In the genomic region with DNA sequence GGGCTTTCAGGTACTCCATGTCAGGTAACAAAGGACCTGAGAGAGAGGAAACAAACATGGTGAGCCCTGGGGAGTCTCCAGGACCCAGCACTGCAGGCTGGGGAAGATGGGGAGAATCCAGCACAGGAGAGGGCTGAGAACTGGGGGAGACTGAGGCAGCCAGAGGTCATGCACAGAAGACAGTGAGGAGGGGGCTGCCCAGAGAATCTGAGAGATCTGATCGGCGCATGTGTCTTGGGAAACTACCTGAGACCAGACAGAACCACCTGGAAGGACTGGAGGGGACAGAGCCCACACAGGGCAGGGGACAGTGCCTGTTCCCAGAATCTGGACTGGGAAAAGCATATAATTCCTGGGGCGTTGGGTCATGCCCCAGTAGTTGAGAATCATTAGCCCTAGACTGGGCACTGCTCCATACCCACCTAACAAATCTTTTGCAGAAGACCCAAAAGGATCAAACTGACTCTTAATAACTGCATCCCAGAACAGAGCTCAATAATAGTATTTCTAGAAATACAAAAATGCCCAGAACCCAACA, we compare ENCODE assay signal across 36 cellular contexts.
"Had no signal": no experiment of that assay in that cellular context is flagged by ENCODE, and none has a peak within 500 bp of the region (broad histone marks: within the 10 kb centered on the region; RNA-seq: fewer than 3 reads in every experiment).

No MANE protein-coding gene starts in this region.

- H3K36me3 Mint-ChIP-seq: activated CD8-positive, alpha-beta memory T cell treated with anti-CD3 and anti-CD28 coated beads, Interleukin-2, amount 10 ng/mL, durations not matched to agents 7 days and 5 days; WTC11 had no signal

- H3K36me3 ChIP-seq: MG63, SJCRH30 had no signal

- H3K27ac Mint-ChIP-seq: activated CD4-positive, alpha-beta memory T cell treated with anti-CD3 and anti-CD28 coated beads, Interleukin-2, amount 10 ng/mL, durations not matched to agents 7 days and 5 days; activated CD4-positive, alpha-beta T cell treated with anti-CD3 and anti-CD28 coated beads for 36 hours; activated CD8-positive, alpha-beta memory T cell treated with anti-CD3 and anti-CD28 coated beads, Interleukin-2, amount 10 ng/mL, durations not matched to agents 7 days and 5 days; activated naive CD4-positive, alpha-beta T cell treated with anti-CD3 and anti-CD28 coated beads, Interleukin-2, amount 10 ng/mL, durations not matched to agents 7 days and 5 days; activated naive CD8-positive, alpha-beta T cell; activated naive CD8-positive, alpha-beta T cell treated with anti-CD3 and anti-CD28 coated beads, Interleukin-2, amount 50 U/mL, for 24 hours; T-helper 2 cell treated with Interferon-gamma antibody and Interleukin-4, amounts not matched to agents 5 μg/mL and 100 μg/mL, for 36 hours; WTC11 had no signal

- H3K27me3 ChIP-seq: brain microvascular endothelial cell, MG63, Peyer's patch, SJCRH30 had no signal

- ATAC-seq: activated CD4-positive, alpha-beta T cell treated with anti-CD3 and anti-CD28 coated beads for 36 hours; activated CD4-positive, CD25-positive, alpha-beta regulatory T cell treated with anti-CD3 and anti-CD28 coated beads, Interleukin-2, amount 50 U/mL, for 24 hours; activated CD8-positive, alpha-beta memory T cell treated with anti-CD3 and anti-CD28 coated beads, Interleukin-2, amount 10 ng/mL, durations not matched to agents 7 days and 5 days; activated naive CD8-positive, alpha-beta T cell treated with anti-CD3 and anti-CD28 coated beads, Interleukin-2, amount 50 U/mL, for 24 hours; PC-3; WTC11 had no signal

- H3K4me3 Mint-ChIP-seq: activated CD4-positive, alpha-beta memory T cell treated with anti-CD3 and anti-CD28 coated beads, Interleukin-2, amount 10 ng/mL, durations not matched to agents 7 days and 5 days; activated CD4-positive, alpha-beta T cell treated with anti-CD3 and anti-CD28 coated beads for 36 hours; activated CD8-positive, alpha-beta memory T cell treated with anti-CD3 and anti-CD28 coated beads, Interleukin-2, amount 10 ng/mL, durations not matched to agents 7 days and 5 days; activated naive CD4-positive, alpha-beta T cell treated with anti-CD3 and anti-CD28 coated beads, Interleukin-2, amount 10 ng/mL, durations not matched to agents 7 days and 5 days; activated naive CD8-positive, alpha-beta T cell; activated naive CD8-positive, alpha-beta T cell treated with anti-CD3 and anti-CD28 coated beads, Interleukin-2, amount 50 U/mL, for 24 hours; T-helper 2 cell treated with Interferon-gamma antibody and Interleukin-4, amounts not matched to agents 5 μg/mL and 100 μg/mL, for 36 hours; WTC11 had no signal

- DNase-seq: activated CD4-positive, alpha-beta memory T cell treated with anti-CD3 and anti-CD28 coated beads, Interleukin-2, amount 10 ng/mL, durations not matched to agents 7 days and 5 days; activated CD4-positive, alpha-beta T cell treated with anti-CD3 and anti-CD28 coated beads for 36 hours; activated CD4-positive, alpha-beta T cell treated with anti-CD3 and anti-CD28 coated beads, Interleukin-2, amount 50 U/mL, for 1 hour; activated CD8-positive, alpha-beta memory T cell treated with anti-CD3 and anti-CD28 coated beads for 24 hours; activated CD8-positive, alpha-beta memory T cell treated with anti-CD3 and anti-CD28 coated beads, Interleukin-2, amount 10 ng/mL, durations not matched to agents 7 days and 5 days; activated CD8-positive, alpha-beta memory T cell treated with anti-CD3 and anti-CD28 coated beads, Interleukin-2, amount 50 U/mL, for 48 hours; activated effector memory CD4-positive, alpha-beta T cell treated with Interleukin-2 at 50 U/mL for 16 hours; activated naive CD4-positive, alpha-beta T cell treated with anti-CD3 and anti-CD28 coated beads, Interleukin-2, amount 10 ng/mL, durations not matched to agents 7 days and 5 days; activated naive CD8-positive, alpha-beta T cell treated with anti-CD3 and anti-CD28 coated beads, Interleukin-2, amount 50 U/mL, for 24 hours; activated T-cell treated with anti-CD3 and anti-CD28 coated beads, Interleukin-2, amount 50 U/mL, for 48 hours; anterior cingulate cortex; brain microvascular endothelial cell; central memory CD4-positive, alpha-beta T cell; Kasumi-1; MG63; MV-4-11; NCI-H1092; NCI-H1436 treated with DMSO at 0.1 percent for 48 hours; NCI-H1694 treated with DMSO at 0.1 percent for 48 hours; NCI-H2029; NCI-H2107; NCI-H2171; NCI-H510A; NCI-H526; NCI-H748 treated with DMSO at 0.1 percent for 48 hours; NK-92 treated with Interleukin-12 subunit alpha and Interleukin-12 subunit beta, amount 100 ng/mL, for 24 hours; PC-3; Peyer's patch; SHP77; SJCRH30 had no signal

- H3K9me3 ChIP-seq: MG63, Peyer's patch, SJCRH30 had no signal

- H3K9me3 Mint-ChIP-seq: activated CD4-positive, alpha-beta memory T cell treated with anti-CD3 and anti-CD28 coated beads, Interleukin-2, amount 10 ng/mL, durations not matched to agents 7 days and 5 days; activated naive CD4-positive, alpha-beta T cell treated with anti-CD3 and anti-CD28 coated beads, Interleukin-2, amount 10 ng/mL, durations not matched to agents 7 days and 5 days; activated naive CD8-positive, alpha-beta T cell treated with anti-CD3 and anti-CD28 coated beads, Interleukin-2, amount 50 U/mL, for 24 hours; T-helper 2 cell treated with Interferon-gamma antibody and Interleukin-4, amounts not matched to agents 5 μg/mL and 100 μg/mL, for 36 hours; WTC11 had no signal

- H3K27me3 Mint-ChIP-seq: activated CD4-positive, alpha-beta memory T cell treated with anti-CD3 and anti-CD28 coated beads, Interleukin-2, amount 10 ng/mL, durations not matched to agents 7 days and 5 days; activated CD4-positive, alpha-beta T cell treated with anti-CD3 and anti-CD28 coated beads for 36 hours; activated CD8-positive, alpha-beta memory T cell treated with anti-CD3 and anti-CD28 coated beads, Interleukin-2, amount 10 ng/mL, durations not matched to agents 7 days and 5 days; activated naive CD4-positive, alpha-beta T cell treated with anti-CD3 and anti-CD28 coated beads, Interleukin-2, amount 10 ng/mL, durations not matched to agents 7 days and 5 days; activated naive CD8-positive, alpha-beta T cell; activated naive CD8-positive, alpha-beta T cell treated with anti-CD3 and anti-CD28 coated beads, Interleukin-2, amount 50 U/mL, for 24 hours had no signal

- H3K4me1 Mint-ChIP-seq: activated CD4-positive, alpha-beta memory T cell treated with anti-CD3 and anti-CD28 coated beads, Interleukin-2, amount 10 ng/mL, durations not matched to agents 7 days and 5 days; activated CD4-positive, alpha-beta T cell treated with anti-CD3 and anti-CD28 coated beads for 36 hours; activated CD8-positive, alpha-beta memory T cell treated with anti-CD3 and anti-CD28 coated beads, Interleukin-2, amount 10 ng/mL, durations not matched to agents 7 days and 5 days; activated naive CD4-positive, alpha-beta T cell treated with anti-CD3 and anti-CD28 coated beads, Interleukin-2, amount 10 ng/mL, durations not matched to agents 7 days and 5 days; activated naive CD8-positive, alpha-beta T cell treated with anti-CD3 and anti-CD28 coated beads, Interleukin-2, amount 50 U/mL, for 24 hours; WTC11 had no signal

- H3K4me3 ChIP-seq: MG63, Peyer's patch, SJCRH30, SK-N-MC had no signal

- H3K27ac ChIP-seq: brain microvascular endothelial cell, Peyer's patch, RWPE1, SJCRH30, SK-N-MC had no signal

- H3K4me1 ChIP-seq: Peyer's patch, SJCRH30 had no signal
